ENCODE assay signal across 8 cellular contexts in genomic region chr5:32770444-32770843, GRCh38. TPM values are rescaled to one million over a fixed set of nuclear protein-coding genes. Genes with fewer than 3 reads are reported as not detected.
"Had no signal": no experiment of that assay in that cellular context is flagged by ENCODE, and none has a peak within 500 bp of the region (broad histone marks: within the 10 kb centered on the region; RNA-seq: fewer than 3 reads in every experiment).

No MANE protein-coding gene starts in this region.

- H3K9me3 Mint-ChIP-seq: HFFc6 had no signal

- DNase-seq: GM23248, GOT3, H7, HFFc6 had no signal

- H3K4me1 ChIP-seq: HAP-1 had no signal

- FAIRE-seq: HepG2, K562 had no signal

- H3K9me3 ChIP-seq: HAP-1 had no signal

- H3K27ac Mint-ChIP-seq: HFFc6 had no signal

- H3K9ac ChIP-seq: GM23248 had no signal

- ATAC-seq: HCT116, HepG2, K562 had no signal

- H3K4me3 Mint-ChIP-seq: HFFc6 had no signal

- H3K36me3 ChIP-seq: HAP-1 had no signal

- H3K4me3 ChIP-seq: GM23248, HAP-1, K562 had no signal

- H3K27ac ChIP-seq: GM23248 had no signal

RNA-seq across cellular contexts. Expression of gene NPR3, which starts 59.3 kb away (rescaled TPM):
- total RNA-seq: HepG2 had no signal
